ENCODE assay signal across 17 cellular contexts in the genomic region with DNA sequence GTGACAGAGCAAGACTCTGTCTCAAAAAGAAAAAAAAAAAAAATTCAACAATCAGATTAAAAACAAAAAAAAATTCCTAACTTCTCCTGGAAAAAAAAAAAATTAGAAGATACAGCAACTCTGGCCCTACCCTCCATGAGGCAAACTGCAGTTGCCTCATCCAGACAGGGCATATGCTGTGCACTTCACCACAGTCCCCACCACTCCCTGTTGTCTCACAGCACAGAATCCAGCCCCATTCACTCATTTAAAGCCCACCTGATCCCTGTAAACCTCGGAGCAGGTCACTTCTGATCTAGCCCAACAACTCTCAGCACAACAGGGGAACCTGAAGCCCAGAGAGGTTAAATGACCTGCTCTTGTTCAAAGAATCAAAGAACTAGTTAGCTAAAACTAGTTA.
"Had no signal": no experiment of that assay in that cellular context is flagged by ENCODE, and none has a peak within 500 bp of the region (broad histone marks: within the 10 kb centered on the region; RNA-seq: fewer than 3 reads in every experiment).

No MANE protein-coding gene starts in this region.

- H3K4me3 Mint-ChIP-seq: T-cell had no signal

- H3K27me3 Mint-ChIP-seq: T-cell had no signal

- H3K27ac ChIP-seq: cardiac muscle cell, sigmoid colon, thoracic aorta had no signal

- H3K36me3 ChIP-seq: cardiac muscle cell, sigmoid colon, thoracic aorta had no signal

- H3K4me3 ChIP-seq: cardiac muscle cell, dorsolateral prefrontal cortex, sigmoid colon, thoracic aorta had no signal

- H3K27ac Mint-ChIP-seq: activated T-helper 2 cell treated with anti-CD3 and anti-CD28 coated beads, Interferon-gamma antibody, Interleukin-2, Interleukin-4, amounts not matched to agents 10 μg/mL and 5 μg/mL and 100 μg/mL, durations not matched to agents 14 hours and 24 hours and 36 hours; T-cell had no signal

- H3K4me1 ChIP-seq: sigmoid colon had no signal

- H3K9me3 Mint-ChIP-seq: activated T-helper 2 cell treated with anti-CD3 and anti-CD28 coated beads, Interferon-gamma antibody, Interleukin-2, Interleukin-4, amounts not matched to agents 10 μg/mL and 5 μg/mL and 100 μg/mL, durations not matched to agents 14 hours and 24 hours and 36 hours; T-cell had no signal

- FAIRE-seq: astrocyte, keratinocyte, urothelium cell line had no signal

- H3K27me3 ChIP-seq: cardiac muscle cell, dorsolateral prefrontal cortex, sigmoid colon had no signal

- H3K9me3 ChIP-seq: sigmoid colon, thoracic aorta had no signal

- H3K36me3 Mint-ChIP-seq: T-cell had no signal

- ATAC-seq: left ventricle myocardium superior, T-cell had no signal

- DNase-seq: activated CD4-positive, alpha-beta T cell treated with anti-CD3 and anti-CD28 coated beads, Interleukin-2, amount 50 U/mL, for 48 hours; activated naive CD4-positive, alpha-beta T cell treated with anti-CD3 and anti-CD28 coated beads, Interleukin-2, amount 50 U/mL, for 16 hours; dorsolateral prefrontal cortex; erythroblast; left ventricle myocardium superior; mesendoderm; sigmoid colon; stimulated activated CD4-positive, alpha-beta T cell treated with anti-CD3 and anti-CD28 coated beads, Interleukin-12 subunit alpha, Interleukin-12 subunit beta, amount 100 ng/mL, for 4 hours; stimulated activated CD4-positive, alpha-beta T cell treated with anti-CD3 and anti-CD28 coated beads, Interleukin-2, amount 100 ng/mL, for 24 hours; T-cell; T-helper 9 cell had no signal
